Comparison of ENCODE assay signal across 1 cellular context in genomic region chr3:101989578-101990200, GRCh38.
A peak's percentile ranks its signal among the peaks of the same experiment; 100 is the strongest.
TF ChIP-seq lines count a peak whose summit lies in the region.

No MANE protein-coding gene starts in this region.

TF ChIP-seq in GM12878, 131 proteins besides CTCF, POLR2A, EP300 and RAD21:
- TF ChIP-seq RUNX3 (IDR thresholded peaks at IDR 0.05; ENCODE audit: low read length) (peak; percentile 15; the same call in 1 of the 2 replicates), CBFB (IDR thresholded peaks at IDR 0.05; ENCODE audit: low read depth) (no peak), GATAD2B (conservative IDR thresholded peaks at IDR 0.05; ENCODE audit: low read depth) (no peak), MTA2 (IDR thresholded peaks at IDR 0.05; ENCODE audit: low read depth) (0 out of 2 replicates have a peak, but pooled peaks have one; percentile 20), SMAD1 (IDR thresholded peaks at IDR 0.05; ENCODE audit: low read depth, partially characterized antibody) (no peak), JUND (IDR thresholded peaks at IDR 0.05; ENCODE audit: low read depth, low read length) (no peak), ATF7 (IDR thresholded peaks at IDR 0.05; ENCODE audit: low read depth) (peak; percentile 51; the same call in 1 of the 2 replicates), NFYA (IDR thresholded peaks at IDR 0.05; ENCODE audit: borderline replicate concordance, low read depth, low read length) (no peak), IKZF1 (conservative IDR thresholded peaks at IDR 0.05) (peak; percentile 56), KDM1A (IDR thresholded peaks at IDR 0.05; ENCODE audit: borderline replicate concordance) (no peak), MXI1 (IDR thresholded peaks at IDR 0.05; ENCODE audit: low read depth, low read length) (no peak)
